ENCODE assay signal across 1 cellular context in the genomic region with DNA sequence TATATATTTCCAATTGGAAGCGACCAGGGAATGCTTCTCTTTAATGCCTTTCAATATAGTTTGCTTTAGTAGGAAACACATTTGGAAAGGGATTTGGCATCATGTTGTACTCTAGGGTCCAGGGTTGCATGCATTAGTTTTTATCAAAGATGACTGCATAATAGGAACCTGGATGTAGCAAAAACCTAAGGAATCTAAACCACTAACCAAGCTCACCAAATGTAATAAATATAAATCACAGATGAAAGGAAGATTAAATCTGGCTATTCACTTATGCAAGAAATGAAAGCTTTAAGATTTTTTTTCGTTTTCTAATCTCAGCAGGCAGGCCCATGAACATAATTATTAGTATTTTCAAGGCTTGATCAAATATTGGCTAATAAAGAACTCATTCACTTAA.
TF ChIP-seq lines count a peak whose summit lies in the region.

No MANE protein-coding gene starts in this region.

TF ChIP-seq in SK-N-SH, 30 proteins besides CTCF, POLR2A, EP300 and RAD21 (continued from another document):
- TF ChIP-seq, protein P1, sequence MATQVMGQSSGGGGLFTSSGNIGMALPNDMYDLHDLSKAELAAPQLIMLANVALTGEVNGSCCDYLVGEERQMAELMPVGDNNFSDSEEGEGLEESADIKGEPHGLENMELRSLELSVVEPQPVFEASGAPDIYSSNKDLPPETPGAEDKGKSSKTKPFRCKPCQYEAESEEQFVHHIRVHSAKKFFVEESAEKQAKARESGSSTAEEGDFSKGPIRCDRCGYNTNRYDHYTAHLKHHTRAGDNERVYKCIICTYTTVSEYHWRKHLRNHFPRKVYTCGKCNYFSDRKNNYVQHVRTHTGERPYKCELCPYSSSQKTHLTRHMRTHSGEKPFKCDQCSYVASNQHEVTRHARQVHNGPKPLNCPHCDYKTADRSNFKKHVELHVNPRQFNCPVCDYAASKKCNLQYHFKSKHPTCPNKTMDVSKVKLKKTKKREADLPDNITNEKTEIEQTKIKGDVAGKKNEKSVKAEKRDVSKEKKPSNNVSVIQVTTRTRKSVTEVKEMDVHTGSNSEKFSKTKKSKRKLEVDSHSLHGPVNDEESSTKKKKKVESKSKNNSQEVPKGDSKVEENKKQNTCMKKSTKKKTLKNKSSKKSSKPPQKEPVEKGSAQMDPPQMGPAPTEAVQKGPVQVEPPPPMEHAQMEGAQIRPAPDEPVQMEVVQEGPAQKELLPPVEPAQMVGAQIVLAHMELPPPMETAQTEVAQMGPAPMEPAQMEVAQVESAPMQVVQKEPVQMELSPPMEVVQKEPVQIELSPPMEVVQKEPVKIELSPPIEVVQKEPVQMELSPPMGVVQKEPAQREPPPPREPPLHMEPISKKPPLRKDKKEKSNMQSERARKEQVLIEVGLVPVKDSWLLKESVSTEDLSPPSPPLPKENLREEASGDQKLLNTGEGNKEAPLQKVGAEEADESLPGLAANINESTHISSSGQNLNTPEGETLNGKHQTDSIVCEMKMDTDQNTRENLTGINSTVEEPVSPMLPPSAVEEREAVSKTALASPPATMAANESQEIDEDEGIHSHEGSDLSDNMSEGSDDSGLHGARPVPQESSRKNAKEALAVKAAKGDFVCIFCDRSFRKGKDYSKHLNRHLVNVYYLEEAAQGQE (IDR thresholded peaks at IDR 0.05; ENCODE audit: low read depth, low read length): no peak
- TF ChIP-seq GABPA (IDR thresholded peaks at IDR 0.05; ENCODE audit: low read depth) (no peak), JUND (IDR thresholded peaks at IDR 0.05) (peak; percentile 36; the same call in 1 of the 2 replicates), ELF1 (IDR thresholded peaks at IDR 0.05) (no peak), MEF2A (IDR thresholded peaks at IDR 0.05; ENCODE audit: borderline replicate concordance, low read depth) (no peak), FOXJ3 (CRISPR knock-in tag; IDR thresholded peaks at IDR 0.05) (no peak), MXI1 (IDR thresholded peaks at IDR 0.05; ENCODE audit: low read depth, low read length) (no peak), EZH2phosphoT487 (IDR thresholded peaks at IDR 0.05; ENCODE audit: borderline replicate concordance, low read depth) (no peak), TCF12 (IDR thresholded peaks at IDR 0.05) (peak; percentile 39; the same call in 1 of the 2 replicates), YY1 (IDR thresholded peaks at IDR 0.05; ENCODE audit: low read depth) (no peak), FOSL2 (IDR thresholded peaks at IDR 0.05; ENCODE audit: borderline replicate concordance, low read depth) (no peak), TEAD4 (IDR thresholded peaks at IDR 0.05; ENCODE audit: borderline replicate concordance, insufficient read depth) (peak; percentile 36; the same call in 1 of the 2 replicates)
- TF ChIP-seq, protein P2, sequence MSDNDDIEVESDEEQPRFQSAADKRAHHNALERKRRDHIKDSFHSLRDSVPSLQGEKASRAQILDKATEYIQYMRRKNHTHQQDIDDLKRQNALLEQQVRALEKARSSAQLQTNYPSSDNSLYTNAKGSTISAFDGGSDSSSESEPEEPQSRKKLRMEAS (IDR thresholded peaks at IDR 0.05; ENCODE audit: low read depth): no peak
- TF ChIP-seq, protein P3, sequence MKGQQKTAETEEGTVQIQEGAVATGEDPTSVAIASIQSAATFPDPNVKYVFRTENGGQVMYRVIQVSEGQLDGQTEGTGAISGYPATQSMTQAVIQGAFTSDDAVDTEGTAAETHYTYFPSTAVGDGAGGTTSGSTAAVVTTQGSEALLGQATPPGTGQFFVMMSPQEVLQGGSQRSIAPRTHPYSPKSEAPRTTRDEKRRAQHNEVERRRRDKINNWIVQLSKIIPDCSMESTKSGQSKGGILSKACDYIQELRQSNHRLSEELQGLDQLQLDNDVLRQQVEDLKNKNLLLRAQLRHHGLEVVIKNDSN (IDR thresholded peaks at IDR 0.05; ENCODE audit: borderline replicate concordance, low read depth): no peak
- TF ChIP-seq, protein P4, sequence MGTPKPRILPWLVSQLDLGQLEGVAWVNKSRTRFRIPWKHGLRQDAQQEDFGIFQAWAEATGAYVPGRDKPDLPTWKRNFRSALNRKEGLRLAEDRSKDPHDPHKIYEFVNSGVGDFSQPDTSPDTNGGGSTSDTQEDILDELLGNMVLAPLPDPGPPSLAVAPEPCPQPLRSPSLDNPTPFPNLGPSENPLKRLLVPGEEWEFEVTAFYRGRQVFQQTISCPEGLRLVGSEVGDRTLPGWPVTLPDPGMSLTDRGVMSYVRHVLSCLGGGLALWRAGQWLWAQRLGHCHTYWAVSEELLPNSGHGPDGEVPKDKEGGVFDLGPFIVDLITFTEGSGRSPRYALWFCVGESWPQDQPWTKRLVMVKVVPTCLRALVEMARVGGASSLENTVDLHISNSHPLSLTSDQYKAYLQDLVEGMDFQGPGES (IDR thresholded peaks at IDR 0.05; ENCODE audit: low read depth, low read length): no peak
- TF ChIP-seq, protein P5, sequence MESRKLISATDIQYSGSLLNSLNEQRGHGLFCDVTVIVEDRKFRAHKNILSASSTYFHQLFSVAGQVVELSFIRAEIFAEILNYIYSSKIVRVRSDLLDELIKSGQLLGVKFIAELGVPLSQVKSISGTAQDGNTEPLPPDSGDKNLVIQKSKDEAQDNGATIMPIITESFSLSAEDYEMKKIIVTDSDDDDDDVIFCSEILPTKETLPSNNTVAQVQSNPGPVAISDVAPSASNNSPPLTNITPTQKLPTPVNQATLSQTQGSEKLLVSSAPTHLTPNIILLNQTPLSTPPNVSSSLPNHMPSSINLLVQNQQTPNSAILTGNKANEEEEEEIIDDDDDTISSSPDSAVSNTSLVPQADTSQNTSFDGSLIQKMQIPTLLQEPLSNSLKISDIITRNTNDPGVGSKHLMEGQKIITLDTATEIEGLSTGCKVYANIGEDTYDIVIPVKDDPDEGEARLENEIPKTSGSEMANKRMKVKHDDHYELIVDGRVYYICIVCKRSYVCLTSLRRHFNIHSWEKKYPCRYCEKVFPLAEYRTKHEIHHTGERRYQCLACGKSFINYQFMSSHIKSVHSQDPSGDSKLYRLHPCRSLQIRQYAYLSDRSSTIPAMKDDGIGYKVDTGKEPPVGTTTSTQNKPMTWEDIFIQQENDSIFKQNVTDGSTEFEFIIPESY (IDR thresholded peaks at IDR 0.05; ENCODE audit: borderline replicate concordance, low read depth): no peak
- TF ChIP-seq, protein P6, sequence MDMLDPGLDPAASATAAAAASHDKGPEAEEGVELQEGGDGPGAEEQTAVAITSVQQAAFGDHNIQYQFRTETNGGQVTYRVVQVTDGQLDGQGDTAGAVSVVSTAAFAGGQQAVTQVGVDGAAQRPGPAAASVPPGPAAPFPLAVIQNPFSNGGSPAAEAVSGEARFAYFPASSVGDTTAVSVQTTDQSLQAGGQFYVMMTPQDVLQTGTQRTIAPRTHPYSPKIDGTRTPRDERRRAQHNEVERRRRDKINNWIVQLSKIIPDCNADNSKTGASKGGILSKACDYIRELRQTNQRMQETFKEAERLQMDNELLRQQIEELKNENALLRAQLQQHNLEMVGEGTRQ (IDR thresholded peaks at IDR 0.05; ENCODE audit: borderline replicate concordance, low read depth, low read length): no peak
